Comparison of ENCODE assay signal across 9 cellular contexts in genomic region chr18:66616523-66616983, GRCh38. TPM values are rescaled to one million over a fixed set of nuclear protein-coding genes. Genes with fewer than 3 reads are reported as not detected.
DNase-seq lines count a peak whose midpoint lies in the region; ATAC-seq and TF ChIP-seq lines count a peak whose summit lies in the region.
"Had no signal": no experiment of that assay in that cellular context is flagged by ENCODE, and none has a peak within 500 bp of the region (broad histone marks: within the 10 kb centered on the region; RNA-seq: fewer than 3 reads in every experiment).

No MANE protein-coding gene starts in this region.

- no peak overlapping the region for H3K4me2 ChIP-seq in mesenchymal stem cell (ENCODE audit: low read length, poor library complexity, severe bottlenecking)

- H2BK120ac ChIP-seq in mesenchymal stem cell (ENCODE audit: low read depth, low read length) = no peak overlapping the region

- H3K79me1 ChIP-seq in mesenchymal stem cell (replicated peaks; ENCODE audit: low read length, poor library complexity, severe bottlenecking) = no peaks in the 10 kb centered on the region

- no peak overlapping the region for H3K27ac ChIP-seq in liver (ENCODE audit: low read depth in 1 of 2, low read length in 2 of 2)
- H3K27ac ChIP-seq in mesenchymal stem cell (ENCODE audit: low read length, poor library complexity, severe bottlenecking) = no peak overlapping the region

- H2BK5ac ChIP-seq in mesenchymal stem cell (ENCODE audit: low read depth, low read length, poor library complexity, severe bottlenecking) = no peak overlapping the region

- H2BK12ac ChIP-seq in mesenchymal stem cell (ENCODE audit: low read length in 2 of 2) = peak overlapping the region in 1 of 2 experiments; percentile 66

- H3K9ac ChIP-seq in liver (ENCODE audit: low read depth in 1 of 2, low read length in 2 of 2) (no peak overlapping the region), mesenchymal stem cell (ENCODE audit: low read length) (no peak overlapping the region)

- H2BK15ac ChIP-seq in mesenchymal stem cell (ENCODE audit: low read depth, poor library complexity, severe bottlenecking) = no peak overlapping the region

- peak; percentile 17 for TF ChIP-seq CTCF in liver (IDR thresholded peaks at IDR 0.05; ENCODE audit: low read depth, low read length, missing input control)

- H3K36me3 ChIP-seq in liver (ENCODE audit: control insufficient read depth in 4 of 4, insufficient read depth in 3 of 4, low read depth in 1 of 4, low read length in 3 of 4) (no peaks in the 10 kb centered on the region), mesenchymal stem cell (ENCODE audit: control insufficient read depth in 1 of 2, insufficient read depth in 2 of 2, low read depth in 1 of 2, low read length in 2 of 2) (no peaks in the 10 kb centered on the region)

- peak; percentile 67 for ATAC-seq in GM18519 (IDR thresholded peaks at IDR 0.05; ENCODE audit: low FRiP score, unreplicated experiment)
- peak; percentile 81 for ATAC-seq in HG03025 (IDR thresholded peaks at IDR 0.05; ENCODE audit: low FRiP score, unreplicated experiment)

- no peak overlapping the region for H3K4ac ChIP-seq in mesenchymal stem cell (ENCODE audit: low read depth in 1 of 2, low read length in 2 of 2)

- no peaks in the 10 kb centered on the region for H3K4me1 ChIP-seq in liver (ENCODE audit: control insufficient read depth in 4 of 4, insufficient read depth in 4 of 4, low read length in 3 of 4)
- H3K4me1 ChIP-seq in mesenchymal stem cell (ENCODE audit: control insufficient read depth, insufficient read depth, low read depth, low read length) = no peaks in the 10 kb centered on the region

- H2AFZ ChIP-seq in mesenchymal stem cell (ENCODE audit: low read depth, low read length) = no peak overlapping the region

- H3K9me3 ChIP-seq in liver (ENCODE audit: control insufficient read depth in 4 of 4, low read length in 3 of 4) (no peaks in the 10 kb centered on the region), mesenchymal stem cell (ENCODE audit: control insufficient read depth, low read length) (peaks cover 3% of the 10 kb centered on the region)

- TF ChIP-seq RAD21 in liver (IDR thresholded peaks at IDR 0.05) = peak in 1 of 2 donors; percentile 31

- no peak overlapping the region for H3K23ac ChIP-seq in mesenchymal stem cell (ENCODE audit: low read length in 2 of 2)

- H3K27me3 ChIP-seq in liver (ENCODE audit: control insufficient read depth in 4 of 4, insufficient read depth in 4 of 4, low read length in 3 of 4) (peaks cover 0 to 4% (median 0%) of the 10 kb centered on the region in 4 donors), mesenchymal stem cell (ENCODE audit: control insufficient read depth in 1 of 2, insufficient read depth in 1 of 2, low read length in 2 of 2) (no peaks in the 10 kb centered on the region)

- DNase-seq in RPMI8226 (peak; percentile 27), activated gamma-delta T cell treated with Interleukin-2 at 50 U/mL for 16 hours (no peak), GM03348 (ENCODE audit: low spot score) (no peak), mesenchymal stem cell (no peak)
- no peak for DNase-seq in effector CD8-positive, alpha-beta T cell (lab: John Stamatoyannopoulos, UW)

- H2AK5ac ChIP-seq in mesenchymal stem cell (ENCODE audit: low read length, severe bottlenecking) = no peak overlapping the region

- H4K91ac ChIP-seq in mesenchymal stem cell (ENCODE audit: low read length) = no peak overlapping the region

- H3K18ac ChIP-seq in mesenchymal stem cell (ENCODE audit: low read depth in 1 of 2, low read length in 2 of 2) = no peak overlapping the region

- no peak overlapping the region for H3K14ac ChIP-seq in mesenchymal stem cell (ENCODE audit: low read length in 2 of 2)

- H4K8ac ChIP-seq in mesenchymal stem cell (ENCODE audit: low read length) = no peak overlapping the region

- WGBS in liver = 63% methylated on average over 4 of the region's 4 CpGs
- WGBS in mesenchymal stem cell = 63% methylated on average over 4 of the region's 4 CpGs

- H3K4me3 ChIP-seq in liver (ENCODE audit: low read depth in 1 of 3, low read length in 3 of 3) = no peak overlapping the region
- no peak overlapping the region for H3K4me3 ChIP-seq in mesenchymal stem cell (ENCODE audit: insufficient read depth in 1 of 2, low read depth in 1 of 2, low read length in 2 of 2)

TF ChIP-seq in liver, 16 proteins besides CTCF, POLR2A, EP300 and RAD21:
- TF ChIP-seq FOXA1 (IDR thresholded peaks at IDR 0.05) (no peak), RXRA (IDR thresholded peaks at IDR 0.05) (no peak), GABPA (IDR thresholded peaks at IDR 0.05 in 1 of 2, conservative IDR thresholded peaks at IDR 0.05 in 1 of 2) (no peak), FOXA2 (IDR thresholded peaks at IDR 0.05) (no peak), SP1 (IDR thresholded peaks at IDR 0.05) (no peak), HNF4G (IDR thresholded peaks at IDR 0.05) (no peak), JUND (IDR thresholded peaks at IDR 0.05) (no peak)
- TF ChIP-seq, protein P1, sequence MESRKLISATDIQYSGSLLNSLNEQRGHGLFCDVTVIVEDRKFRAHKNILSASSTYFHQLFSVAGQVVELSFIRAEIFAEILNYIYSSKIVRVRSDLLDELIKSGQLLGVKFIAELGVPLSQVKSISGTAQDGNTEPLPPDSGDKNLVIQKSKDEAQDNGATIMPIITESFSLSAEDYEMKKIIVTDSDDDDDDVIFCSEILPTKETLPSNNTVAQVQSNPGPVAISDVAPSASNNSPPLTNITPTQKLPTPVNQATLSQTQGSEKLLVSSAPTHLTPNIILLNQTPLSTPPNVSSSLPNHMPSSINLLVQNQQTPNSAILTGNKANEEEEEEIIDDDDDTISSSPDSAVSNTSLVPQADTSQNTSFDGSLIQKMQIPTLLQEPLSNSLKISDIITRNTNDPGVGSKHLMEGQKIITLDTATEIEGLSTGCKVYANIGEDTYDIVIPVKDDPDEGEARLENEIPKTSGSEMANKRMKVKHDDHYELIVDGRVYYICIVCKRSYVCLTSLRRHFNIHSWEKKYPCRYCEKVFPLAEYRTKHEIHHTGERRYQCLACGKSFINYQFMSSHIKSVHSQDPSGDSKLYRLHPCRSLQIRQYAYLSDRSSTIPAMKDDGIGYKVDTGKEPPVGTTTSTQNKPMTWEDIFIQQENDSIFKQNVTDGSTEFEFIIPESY (IDR thresholded peaks at IDR 0.05) = no peak
- TF ChIP-seq, protein P2, sequence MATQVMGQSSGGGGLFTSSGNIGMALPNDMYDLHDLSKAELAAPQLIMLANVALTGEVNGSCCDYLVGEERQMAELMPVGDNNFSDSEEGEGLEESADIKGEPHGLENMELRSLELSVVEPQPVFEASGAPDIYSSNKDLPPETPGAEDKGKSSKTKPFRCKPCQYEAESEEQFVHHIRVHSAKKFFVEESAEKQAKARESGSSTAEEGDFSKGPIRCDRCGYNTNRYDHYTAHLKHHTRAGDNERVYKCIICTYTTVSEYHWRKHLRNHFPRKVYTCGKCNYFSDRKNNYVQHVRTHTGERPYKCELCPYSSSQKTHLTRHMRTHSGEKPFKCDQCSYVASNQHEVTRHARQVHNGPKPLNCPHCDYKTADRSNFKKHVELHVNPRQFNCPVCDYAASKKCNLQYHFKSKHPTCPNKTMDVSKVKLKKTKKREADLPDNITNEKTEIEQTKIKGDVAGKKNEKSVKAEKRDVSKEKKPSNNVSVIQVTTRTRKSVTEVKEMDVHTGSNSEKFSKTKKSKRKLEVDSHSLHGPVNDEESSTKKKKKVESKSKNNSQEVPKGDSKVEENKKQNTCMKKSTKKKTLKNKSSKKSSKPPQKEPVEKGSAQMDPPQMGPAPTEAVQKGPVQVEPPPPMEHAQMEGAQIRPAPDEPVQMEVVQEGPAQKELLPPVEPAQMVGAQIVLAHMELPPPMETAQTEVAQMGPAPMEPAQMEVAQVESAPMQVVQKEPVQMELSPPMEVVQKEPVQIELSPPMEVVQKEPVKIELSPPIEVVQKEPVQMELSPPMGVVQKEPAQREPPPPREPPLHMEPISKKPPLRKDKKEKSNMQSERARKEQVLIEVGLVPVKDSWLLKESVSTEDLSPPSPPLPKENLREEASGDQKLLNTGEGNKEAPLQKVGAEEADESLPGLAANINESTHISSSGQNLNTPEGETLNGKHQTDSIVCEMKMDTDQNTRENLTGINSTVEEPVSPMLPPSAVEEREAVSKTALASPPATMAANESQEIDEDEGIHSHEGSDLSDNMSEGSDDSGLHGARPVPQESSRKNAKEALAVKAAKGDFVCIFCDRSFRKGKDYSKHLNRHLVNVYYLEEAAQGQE (IDR thresholded peaks at IDR 0.05) = no peak

RNA-seq across cellular contexts. Expression of gene CDH19, which starts 12.7 kb away (rescaled TPM):
- 1 to 10 TPM in 1 of 2 donors, under 1 TPM in 1; 0.65 to 8.0 TPM for total RNA-seq in liver
- polyA plus RNA-seq in liver = 1 to 10 TPM; 1.3 to 1.8 TPM
- under 0.01 TPM for polyA plus RNA-seq in mesenchymal stem cell (2013, experiment 1 of 2)
- under 0.01 TPM for polyA plus RNA-seq in mesenchymal stem cell (2013, experiment 2 of 2)
- total RNA-seq: M059J had no signal
